9 cellular contexts compared by ENCODE assay signal in genomic region chr2:218398437-218399390, GRCh38. TPM values are rescaled to one million over a fixed set of nuclear protein-coding genes. Genes with fewer than 3 reads are reported as not detected.
DNase-seq lines count a peak whose midpoint lies in the region; ATAC-seq and TF ChIP-seq lines count a peak whose summit lies in the region.
"Had no signal": no experiment of that assay in that cellular context is flagged by ENCODE, and none has a peak within 500 bp of the region (broad histone marks: within the 10 kb centered on the region; RNA-seq: fewer than 3 reads in every experiment).

No MANE protein-coding gene starts in this region.

- peak; percentile 38 for DNase-seq in DMS153 (lab: John Stamatoyannopoulos, UW)
- DNase-seq in central memory CD8-positive, alpha-beta T cell (ENCODE audit: low spot score in 2 of 2), result peak; percentile 51 to 63
- DNase-seq in kidney epithelial cell (ENCODE audit: low read depth), result no peak
- peak in 2 of 3 donors; percentile 47 to 61 for DNase-seq in stimulated activated CD4-positive, alpha-beta T cell treated with anti-CD3 and anti-CD28 coated beads, Interleukin-12 subunit alpha, Interleukin-12 subunit beta, amount 100 ng/mL, for 48 hours (ENCODE audit: low read depth in 2 of 3, low spot score in 1 of 3)

- no peaks in the 10 kb centered on the region for H3K27me3 Mint-ChIP-seq in central memory CD8-positive, alpha-beta T cell

- H3K27ac ChIP-seq in KMS-11, result peak overlapping the region; percentile 53

- H3K27me3 ChIP-seq in KMS-11 (ENCODE audit: insufficient read depth, low read depth), result no peaks in the 10 kb centered on the region
- no peaks in the 10 kb centered on the region for H3K27me3 ChIP-seq in kidney epithelial cell (ENCODE audit: control insufficient read depth, insufficient read depth, low read length)

- ATAC-seq in GM21381 (IDR thresholded peaks at IDR 0.05; ENCODE audit: unreplicated experiment) (peak; percentile 18), GM18520 (IDR thresholded peaks at IDR 0.05; ENCODE audit: unreplicated experiment) (no peak)
- ATAC-seq in central memory CD8-positive, alpha-beta T cell (replicated peaks; ENCODE audit: extremely low read depth, poor library complexity, severe bottlenecking), result peak; percentile 4

- H3K4me3 Mint-ChIP-seq in central memory CD8-positive, alpha-beta T cell, result peak overlapping the region; percentile 92

- peak overlapping the region; percentile 71 for H2AFZ ChIP-seq in KMS-11 (ENCODE audit: low read depth)

- peak overlapping the region; percentile 94 for H3K27ac Mint-ChIP-seq in central memory CD8-positive, alpha-beta T cell (ENCODE audit: low read depth)

- peak overlapping the region; percentile 68 for H3K4me2 ChIP-seq in KMS-11

- H3K4me3 ChIP-seq in KMS-11 (IDR thresholded peaks at IDR 0.05; ENCODE audit: insufficient read depth, low read depth, low read length), result no peak overlapping the region
- peak overlapping the region; percentile 49 for H3K4me3 ChIP-seq in WI38 (ENCODE audit: low read depth, low read length)
- H3K4me3 ChIP-seq in kidney epithelial cell (ENCODE audit: low read depth, low read length), result peak overlapping the region; percentile 81

- peaks cover 18% of the 10 kb centered on the region for H3K4me1 ChIP-seq in KMS-11 (ENCODE audit: low read depth, poor library complexity, severe bottlenecking)

- H3K36me3 ChIP-seq in KMS-11 (ENCODE audit: insufficient read depth) (no peaks in the 10 kb centered on the region), kidney epithelial cell (ENCODE audit: control insufficient read depth, insufficient read depth, low read length) (no peaks in the 10 kb centered on the region)

- H3K36me3 Mint-ChIP-seq in central memory CD8-positive, alpha-beta T cell (ENCODE audit: insufficient read depth), result peaks cover 48% of the 10 kb centered on the region

- H4K20me1 ChIP-seq in KMS-11 (ENCODE audit: insufficient read depth), result no peaks in the 10 kb centered on the region

- H3K4me1 Mint-ChIP-seq in central memory CD8-positive, alpha-beta T cell, result peaks cover 62% of the 10 kb centered on the region

- H3K9ac ChIP-seq in KMS-11, result peak overlapping the region; percentile 44; the same call in 1 of the 2 replicates

- peaks cover 17% of the 10 kb centered on the region; the same call in 1 of the 2 replicates for H3K79me2 ChIP-seq in KMS-11 (ENCODE audit: insufficient read depth, low read depth)

- TF ChIP-seq CTCF in KMS-11 (conservative IDR thresholded peaks at IDR 0.05; ENCODE audit: low read depth, low read length), result no peak
- no peak for TF ChIP-seq CTCF in WI38 (IDR thresholded peaks at IDR 0.05; ENCODE audit: low read depth, low read length)
- TF ChIP-seq CTCF in kidney epithelial cell (IDR thresholded peaks at IDR 0.05; ENCODE audit: insufficient read depth, low read length, poor library complexity, severe bottlenecking), result no peak

- H3K9me3 Mint-ChIP-seq in central memory CD8-positive, alpha-beta T cell, result no peaks in the 10 kb centered on the region

RNA-seq across cellular contexts. Expression of gene CTDSP1, which starts 1.0 kb away (rescaled TPM):
- 37.8 and 53.6 TPM in 2 replicates for total RNA-seq in kidney epithelial cell

RNA-seq across cellular contexts. Expression of gene SLC11A1, which starts 16.6 kb away (rescaled TPM):
- 0.21 TPM in 1 of 2 replicates, not detected in the other for total RNA-seq in kidney epithelial cell

RNA-seq across cellular contexts. Expression of gene VIL1, which starts 20.2 kb away (rescaled TPM):
- not detected in 2 replicates for total RNA-seq in kidney epithelial cell
- total RNA-seq: dermis microvascular lymphatic vessel endothelial cell had no signal

RNA-seq across cellular contexts. Expression of gene CATIP, which starts 42.1 kb away (rescaled TPM):
- total RNA-seq in kidney epithelial cell, result not detected in 2 replicates
- total RNA-seq: dermis microvascular lymphatic vessel endothelial cell had no signal
